Comparison of ENCODE assay signal across 14 cellular contexts in genomic region chr1:245086389-245086969, GRCh38.
DNase-seq lines count a peak whose midpoint lies in the region; ATAC-seq and TF ChIP-seq lines count a peak whose summit lies in the region.
"Had no signal": no experiment of that assay in that cellular context is flagged by ENCODE, and none has a peak within 500 bp of the region (broad histone marks: within the 10 kb centered on the region; RNA-seq: fewer than 3 reads in every experiment).

No MANE protein-coding gene starts in this region.

- H3K4me1 Mint-ChIP-seq in MCF 10A (ENCODE audit: insufficient read depth, unreplicated experiment) (peaks cover 22% of the 10 kb centered on the region), endodermal cell (no peaks in the 10 kb centered on the region)
- H3K4me1 Mint-ChIP-seq in activated T-cell treated with anti-CD3 and anti-CD28 coated beads, Interleukin-2, amount 50 U/mL, for 4 hours (ENCODE audit: low read depth) = no peaks in the 10 kb centered on the region
- H3K4me1 Mint-ChIP-seq: activated B cell treated with CpG ODN at 0.5 μM for 24 hours, T-cell had no signal

- H3K4me2 ChIP-seq in mammary epithelial cell (ENCODE audit: insufficient read depth, low read depth, low read length) = peak overlapping the region; percentile 49

- DNase-seq in MCF 10A (ENCODE audit: unreplicated experiment) (peak; percentile 64), breast epithelium (ENCODE audit: low spot score in 2 of 2) (no peak), mammary epithelial cell (peak; percentile 70), hepatic stellate cell (ENCODE audit: low spot score) (peak; percentile 27), NCI-H1105 (lab: John Stamatoyannopoulos, UW) (no peak), endodermal cell (no peak)
- no peak for DNase-seq in activated T-cell treated with anti-CD3 and anti-CD28 coated beads, Interleukin-2, amount 50 U/mL, for 4 hours
- DNase-seq: activated B cell treated with CpG ODN at 0.5 μM for 24 hours, GOT3, mesendoderm, right cardiac atrium, T-cell had no signal

- H3K27ac ChIP-seq in breast epithelium = no peak overlapping the region
- peak overlapping the region; percentile 48 for H3K27ac ChIP-seq in mammary epithelial cell (ENCODE audit: insufficient read depth, low read depth, low read length)
- no peak overlapping the region for H3K27ac ChIP-seq in endodermal cell (ENCODE audit: low read depth, low read length)
- H3K27ac ChIP-seq: 22Rv1 had no signal

- POLR2A ChIA-PET in MCF 10A (lab: Yijun Ruan, JAX) = interaction anchor here (0.7 to 1.7 kb wide), 8 partner anchors 9 to 1522 kb away, joined by 3 to 6 read pairs (median 4); partner anchors contain the start of gene COX20

- H3K9me3 Mint-ChIP-seq in MCF 10A (ENCODE audit: unreplicated experiment) (no peaks in the 10 kb centered on the region), endodermal cell (peaks cover 19% of the 10 kb centered on the region)
- no peaks in the 10 kb centered on the region for H3K9me3 Mint-ChIP-seq in activated T-cell treated with anti-CD3 and anti-CD28 coated beads, Interleukin-2, amount 50 U/mL, for 4 hours
- H3K9me3 Mint-ChIP-seq: activated B cell treated with CpG ODN at 0.5 μM for 24 hours, T-cell had no signal

- H4K20me1 ChIP-seq in mammary epithelial cell (ENCODE audit: insufficient read depth, low read length) = no peaks in the 10 kb centered on the region

- intact Hi-C loops in MCF 10A (cut with micrococcal nuclease) = no loop called here
- intact Hi-C loops in breast epithelium (cut with DNase I; ENCODE audit: low total_unique reads) = no loop called here
- intact Hi-C loops in mammary epithelial cell (cut with micrococcal nuclease) = no loop called here

- CTCF ChIA-PET in MCF 10A (lab: Yijun Ruan, JAX) = interaction anchor here (0.5 to 1.8 kb wide), 11 partner anchors 44 to 1479 kb away, joined by 3 to 9 read pairs (median 3); partner anchors contain the start of genes CNST, COX20 and TFB2M
- CTCF ChIA-PET in mammary epithelial cell (lab: Charles Lee; ENCODE audit: low non-redundant PET) = no interaction called here

- H3K27me3 ChIP-seq in breast epithelium (no peaks in the 10 kb centered on the region), mammary epithelial cell (ENCODE audit: insufficient read depth, low read length) (no peaks in the 10 kb centered on the region), endodermal cell (ENCODE audit: control insufficient read depth, insufficient read depth, low read length, poor library complexity, severe bottlenecking) (no peaks in the 10 kb centered on the region)

- BruUV-seq in MCF 10A (replicated peaks; lab: Mats Ljungman, UMichigan) = no TSS peak
- BruUV-seq in mammary epithelial cell (replicated peaks; lab: Mats Ljungman, UMichigan) = no TSS peak

- no peaks in the 10 kb centered on the region for H3K36me3 ChIP-seq in breast epithelium
- no peaks in the 10 kb centered on the region for H3K36me3 ChIP-seq in mammary epithelial cell (ENCODE audit: insufficient read depth, low read length)
- peaks cover 11% of the 10 kb centered on the region for H3K36me3 ChIP-seq in endodermal cell (ENCODE audit: control insufficient read depth, insufficient read depth, low read length)

- H3K27ac Mint-ChIP-seq in MCF 10A (ENCODE audit: low read depth, unreplicated experiment) (peak overlapping the region; percentile 33), endodermal cell (no peak overlapping the region)
- H3K27ac Mint-ChIP-seq: activated B cell treated with CpG ODN at 0.5 μM for 24 hours, T-cell had no signal

- dilution Hi-C loops in mammary epithelial cell (cut with HindIII; ENCODE audit: low sequenced_read_pairs) = no loop called here

- TF ChIP-seq CTCF in MCF 10A (IDR thresholded peaks at IDR 0.05; ENCODE audit: unreplicated experiment) (no peak), breast epithelium (IDR thresholded peaks at IDR 0.05) (no peak), mammary epithelial cell (conservative IDR thresholded peaks at IDR 0.05 in 1 of 2, IDR thresholded peaks at IDR 0.05 in 1 of 2; ENCODE audit: extremely low read depth in 1 of 2, insufficient read depth in 1 of 2, low read depth in 1 of 2, low read length in 2 of 2) (no peak), endodermal cell (conservative IDR thresholded peaks at IDR 0.05) (no peak)

- H3K9me3 ChIP-seq in breast epithelium = no peaks in the 10 kb centered on the region
- no peaks in the 10 kb centered on the region for H3K9me3 ChIP-seq in mammary epithelial cell (replicated peaks; ENCODE audit: insufficient read depth, low read length)
- peaks cover 16% of the 10 kb centered on the region for H3K9me3 ChIP-seq in endodermal cell (ENCODE audit: control insufficient read depth, low read length)

- H3K4me3 Mint-ChIP-seq in MCF 10A (ENCODE audit: unreplicated experiment) = no peak overlapping the region
- no peak overlapping the region for H3K4me3 Mint-ChIP-seq in activated T-cell treated with anti-CD3 and anti-CD28 coated beads, Interleukin-2, amount 50 U/mL, for 4 hours
- H3K4me3 Mint-ChIP-seq in endodermal cell = no peak overlapping the region
- H3K4me3 Mint-ChIP-seq: activated B cell treated with CpG ODN at 0.5 μM for 24 hours, T-cell had no signal

- H3K9ac ChIP-seq in mammary epithelial cell (ENCODE audit: insufficient read depth, low read length) = peak overlapping the region; percentile 27
- no peak overlapping the region for H3K9ac ChIP-seq in endodermal cell (ENCODE audit: extremely low read depth, low read length, poor library complexity, severe bottlenecking)

- H3K36me3 Mint-ChIP-seq in MCF 10A (ENCODE audit: insufficient read depth, unreplicated experiment) (no peaks in the 10 kb centered on the region), endodermal cell (ENCODE audit: low read depth) (peaks cover 33% of the 10 kb centered on the region)
- H3K36me3 Mint-ChIP-seq in activated T-cell treated with anti-CD3 and anti-CD28 coated beads, Interleukin-2, amount 50 U/mL, for 4 hours (ENCODE audit: insufficient read depth) = no peaks in the 10 kb centered on the region

- ATAC-seq in activated T-cell treated with anti-CD3 and anti-CD28 coated beads, Interleukin-2, amount 50 U/mL, for 4 hours = no peak
- no peak for ATAC-seq in HG03196 (IDR thresholded peaks at IDR 0.05; ENCODE audit: unreplicated experiment)
- ATAC-seq: right cardiac atrium, T-cell had no signal

- no peaks in the 10 kb centered on the region for H3K27me3 Mint-ChIP-seq in MCF 10A (ENCODE audit: insufficient read depth, unreplicated experiment)
- no peaks in the 10 kb centered on the region for H3K27me3 Mint-ChIP-seq in activated T-cell treated with anti-CD3 and anti-CD28 coated beads, Interleukin-2, amount 50 U/mL, for 4 hours (ENCODE audit: low read depth)
- no peaks in the 10 kb centered on the region for H3K27me3 Mint-ChIP-seq in endodermal cell (ENCODE audit: insufficient read depth)
- H3K27me3 Mint-ChIP-seq: activated B cell treated with CpG ODN at 0.5 μM for 24 hours, T-cell had no signal

- H2AFZ ChIP-seq in mammary epithelial cell (ENCODE audit: low read depth, low read length) = peak overlapping the region; percentile 76

- H3K4me3 ChIP-seq in breast epithelium (no peak overlapping the region), mammary epithelial cell (replicated peaks in 1 of 3; ENCODE audit: insufficient read depth in 1 of 3, low read depth in 2 of 3, low read length in 3 of 3) (no peak overlapping the region), endodermal cell (ENCODE audit: low read length) (no peak overlapping the region)

- TF ChIP-seq POLR2A in breast epithelium (IDR thresholded peaks at IDR 0.05) = no peak

- H3K4me1 ChIP-seq in breast epithelium (no peaks in the 10 kb centered on the region), mammary epithelial cell (ENCODE audit: insufficient read depth, low read length) (peaks cover 35% of the 10 kb centered on the region), endodermal cell (ENCODE audit: control insufficient read depth, insufficient read depth, low read length) (peaks cover 3% of the 10 kb centered on the region)

- 21% methylated on average over 4 of the region's 4 CpGs for WGBS in mammary epithelial cell (ENCODE audit: low coverage, missing lambda C conversion rate)
- 93 to 100% methylated on average over 2 to 4 of the region's 4 CpGs for WGBS in endodermal cell (ENCODE audit: insufficient coverage in 1 of 2, insufficient read length in 1 of 2), 2 experiments

- in situ Hi-C loops in mammary epithelial cell (cut with MboI; ENCODE audit: low sequenced_read_pairs in 2 of 2) = no loop called here

- H3K79me2 ChIP-seq in mammary epithelial cell (ENCODE audit: insufficient read depth, low read length) = no peaks in the 10 kb centered on the region

Comparison
In these comparisons a context has a peak if more than half of its experiments do, and no peak if none do; other contexts are left out.
1. DNase-seq: peak in MCF 10A (single experiment), mammary epithelial cell (single experiment) and hepatic stellate cell (single experiment); none in breast epithelium (0 of 2), NCI-H1105 (single experiment), activated T-cell treated with anti-CD3 and anti-CD28 coated beads, Interleukin-2, amount 50 U/mL, for 4 hours (single experiment) and endodermal cell (single experiment).